In genomic region chr17:77375108-77375507, GRCh38 we compare ENCODE assay signal across 1 cellular context.
TF ChIP-seq lines count a peak whose summit lies in the region.

No MANE protein-coding gene starts in this region.

TF ChIP-seq in GM12878, 131 proteins besides CTCF, POLR2A, EP300 and RAD21 (continued from another document):
- TF ChIP-seq, protein P1, sequence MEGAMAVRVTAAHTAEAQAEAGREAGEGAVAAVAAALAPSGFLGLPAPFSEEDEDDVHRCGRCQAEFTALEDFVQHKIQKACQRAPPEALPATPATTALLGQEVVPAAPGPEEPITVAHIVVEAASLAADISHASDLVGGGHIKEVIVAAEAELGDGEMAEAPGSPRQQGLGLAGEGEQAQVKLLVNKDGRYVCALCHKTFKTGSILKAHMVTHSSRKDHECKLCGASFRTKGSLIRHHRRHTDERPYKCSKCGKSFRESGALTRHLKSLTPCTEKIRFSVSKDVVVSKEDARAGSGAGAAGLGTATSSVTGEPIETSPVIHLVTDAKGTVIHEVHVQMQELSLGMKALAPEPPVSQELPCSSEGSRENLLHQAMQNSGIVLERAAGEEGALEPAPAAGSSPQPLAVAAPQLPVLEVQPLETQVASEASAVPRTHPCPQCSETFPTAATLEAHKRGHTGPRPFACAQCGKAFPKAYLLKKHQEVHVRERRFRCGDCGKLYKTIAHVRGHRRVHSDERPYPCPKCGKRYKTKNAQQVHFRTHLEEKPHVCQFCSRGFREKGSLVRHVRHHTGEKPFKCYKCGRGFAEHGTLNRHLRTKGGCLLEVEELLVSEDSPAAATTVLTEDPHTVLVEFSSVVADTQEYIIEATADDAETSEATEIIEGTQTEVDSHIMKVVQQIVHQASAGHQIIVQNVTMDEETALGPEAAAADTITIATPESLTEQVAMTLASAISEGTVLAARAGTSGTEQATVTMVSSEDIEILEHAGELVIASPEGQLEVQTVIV (IDR thresholded peaks at IDR 0.05; ENCODE audit: borderline replicate concordance, partially characterized antibody) = no peak
- TF ChIP-seq JUND (IDR thresholded peaks at IDR 0.05; ENCODE audit: low read depth, low read length) = no peak
- no peak for TF ChIP-seq JUNB (IDR thresholded peaks at IDR 0.05)
